21 cellular contexts compared by ENCODE assay signal in genomic region chr18:2927745-2928144, GRCh38.
"Had no signal": no experiment of that assay in that cellular context is flagged by ENCODE, and none has a peak within 500 bp of the region (broad histone marks: within the 10 kb centered on the region; RNA-seq: fewer than 3 reads in every experiment).

No MANE protein-coding gene starts in this region.

- H3K9me3 ChIP-seq: breast epithelium, heart left ventricle, vagina had no signal

- H3K36me3 ChIP-seq: breast epithelium had no signal

- H3K4me3 ChIP-seq: breast epithelium, heart left ventricle, vagina had no signal

- H3K4me1 ChIP-seq: breast epithelium, heart left ventricle, vagina had no signal

- H3K27me3 Mint-ChIP-seq: activated CD4-positive, alpha-beta T cell treated with anti-CD3 and anti-CD28 coated beads for 36 hours; stimulated activated naive B cell treated with anti-CD40 and anti-IgM and Interleukin-4, amounts not matched to agents 10 μg/mL and 1 μg/mL and 100 μg/mL, for 72 hours had no signal

- DNase-seq: activated CD4-positive, alpha-beta T cell treated with anti-CD3 and anti-CD28 coated beads for 36 hours; activated CD8-positive, alpha-beta memory T cell treated with anti-CD3 and anti-CD28 coated beads for 24 hours; activated CD8-positive, alpha-beta memory T cell treated with anti-CD3 and anti-CD28 coated beads, Interleukin-2, amount 50 U/mL, for 4 hours; activated gamma-delta T cell; cerebellar nuclear complex; cortex of kidney; heart left ventricle; left ventricle myocardium superior; nephron progenitor cell; nucleus accumbens; stimulated activated CD4-positive, alpha-beta T cell treated with anti-CD3 and anti-CD28 coated beads, Interleukin-2, amount 100 ng/mL, for 48 hours; stimulated activated CD8-positive, alpha-beta memory T cell treated with anti-CD3 and anti-CD28 coated beads, Interleukin-4, amount 100 ng/mL, for 48 hours; stimulated activated naive B cell treated with anti-CD40 and anti-IgM and Interleukin-4, amounts not matched to agents 10 μg/mL and 1 μg/mL and 100 μg/mL, for 72 hours; T1000; trophoblast cell had no signal

- H3K27me3 ChIP-seq: breast epithelium, heart left ventricle, vagina had no signal

- H3K9me3 Mint-ChIP-seq: activated naive CD4-positive, alpha-beta T cell treated with anti-CD3 and anti-CD28 coated beads, Interleukin-2, amount 50 U/mL, for 72 hours; nephron progenitor cell; stimulated activated naive B cell treated with anti-CD40 and anti-IgM and Interleukin-4, amounts not matched to agents 10 μg/mL and 1 μg/mL and 100 μg/mL, for 72 hours; WTC11 had no signal

- H3K27ac Mint-ChIP-seq: activated CD4-positive, alpha-beta T cell treated with anti-CD3 and anti-CD28 coated beads for 36 hours; stimulated activated naive B cell treated with anti-CD40 and anti-IgM and Interleukin-4, amounts not matched to agents 10 μg/mL and 1 μg/mL and 100 μg/mL, for 72 hours; WTC11 had no signal

- FAIRE-seq: astrocyte, islet of Langerhans had no signal

- H3K27ac ChIP-seq: breast epithelium, heart left ventricle, vagina had no signal

- H3K4me3 Mint-ChIP-seq: activated CD4-positive, alpha-beta T cell treated with anti-CD3 and anti-CD28 coated beads for 36 hours; nephron progenitor cell; stimulated activated naive B cell treated with anti-CD40 and anti-IgM and Interleukin-4, amounts not matched to agents 10 μg/mL and 1 μg/mL and 100 μg/mL, for 72 hours; WTC11 had no signal
